20 cellular contexts compared by ENCODE assay signal in the genomic region with DNA sequence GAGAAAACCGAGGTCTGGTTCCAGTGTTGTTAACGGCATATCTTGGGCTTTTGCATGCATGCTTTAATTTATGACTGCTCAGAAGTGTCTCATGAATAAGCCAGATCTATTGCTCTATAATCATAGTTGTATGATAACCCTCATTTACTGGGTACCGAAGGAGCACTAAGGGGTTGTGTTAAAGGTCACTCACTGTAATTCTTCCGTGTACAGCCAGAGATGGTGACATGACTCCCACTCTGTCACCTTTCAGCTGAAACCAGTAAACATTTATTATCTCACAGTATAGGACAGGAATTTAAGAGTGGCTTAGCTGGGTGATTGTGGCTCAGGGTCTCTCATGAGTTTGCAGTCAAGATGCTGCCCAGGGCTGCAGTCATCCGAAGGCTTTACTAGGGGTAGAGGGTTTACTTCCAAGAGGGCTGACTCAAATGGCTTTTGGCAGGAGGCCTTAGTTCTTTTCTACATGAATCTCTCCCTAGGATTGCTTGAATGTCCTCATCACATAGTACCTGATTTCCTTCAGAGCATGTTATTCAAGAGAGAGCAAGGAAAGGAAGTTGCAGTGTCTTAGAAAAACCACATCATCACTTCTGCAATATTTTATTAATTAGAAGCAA.
"Had no signal": no experiment of that assay in that cellular context is flagged by ENCODE, and none has a peak within 500 bp of the region (broad histone marks: within the 10 kb centered on the region; RNA-seq: fewer than 3 reads in every experiment).

No MANE protein-coding gene starts in this region.

- H3K27ac Mint-ChIP-seq: activated CD4-positive, alpha-beta T cell treated with anti-CD3 and anti-CD28 coated beads for 36 hours; activated CD8-positive, alpha-beta T cell treated with anti-CD3 and anti-CD28 coated beads, Interleukin-2, amount 10 ng/mL, durations not matched to agents 7 days and 5 days; activated naive CD8-positive, alpha-beta T cell; activated T-cell treated with anti-CD3 and anti-CD28 coated beads, Interleukin-2, amount 50 U/mL, for 72 hours; dendritic cell treated with granulocyte-macrophage colony-stimulating factor and Interleukin-4, amounts not matched to agents 40 ng/mL and 50 ng/mL, for 4 days; naive thymus-derived CD8-positive, alpha-beta T cell; stimulated activated memory B cell treated with anti-CD40 and anti-IgM and Interleukin-4, amounts not matched to agents 10 μg/mL and 1 μg/mL and 100 μg/mL, for 72 hours had no signal

- H3K9me3 Mint-ChIP-seq: dendritic cell treated with granulocyte-macrophage colony-stimulating factor and Interleukin-4, amounts not matched to agents 40 ng/mL and 50 ng/mL, for 4 days; stimulated activated memory B cell treated with anti-CD40 and anti-IgM and Interleukin-4, amounts not matched to agents 10 μg/mL and 1 μg/mL and 100 μg/mL, for 72 hours had no signal

- H3K4me3 ChIP-seq: left ventricle myocardium inferior, tibial artery, vagina had no signal

- H3K36me3 Mint-ChIP-seq: stimulated activated memory B cell treated with anti-CD40 and anti-IgM and Interleukin-4, amounts not matched to agents 10 μg/mL and 1 μg/mL and 100 μg/mL, for 72 hours had no signal

- H3K4me1 ChIP-seq: left ventricle myocardium inferior, tibial artery, vagina had no signal

- H3K36me3 ChIP-seq: left ventricle myocardium inferior, neutrophil, tibial artery, vagina had no signal

- H3K27ac ChIP-seq: left ventricle myocardium inferior, neutrophil, tibial artery, vagina, VCaP had no signal

- ATAC-seq: activated CD4-positive, alpha-beta T cell treated with anti-CD3 and anti-CD28 coated beads for 36 hours; activated CD8-positive, alpha-beta T cell treated with anti-CD3 and anti-CD28 coated beads, Interleukin-2, amount 10 ng/mL, durations not matched to agents 7 days and 5 days; activated T-cell treated with anti-CD3 and anti-CD28 coated beads, Interleukin-2, amount 50 U/mL, for 72 hours; naive thymus-derived CD8-positive, alpha-beta T cell; stimulated activated memory B cell treated with anti-CD40 and anti-IgM and Interleukin-4, amounts not matched to agents 10 μg/mL and 1 μg/mL and 100 μg/mL, for 72 hours had no signal

- H3K9me3 ChIP-seq: neutrophil, tibial artery, vagina had no signal

- H3K27me3 ChIP-seq: neutrophil, tibial artery, vagina had no signal

- H3K4me1 Mint-ChIP-seq: stimulated activated memory B cell treated with anti-CD40 and anti-IgM and Interleukin-4, amounts not matched to agents 10 μg/mL and 1 μg/mL and 100 μg/mL, for 72 hours had no signal

- FAIRE-seq: bronchial epithelial cell had no signal

- H3K27me3 Mint-ChIP-seq: activated CD4-positive, alpha-beta T cell treated with anti-CD3 and anti-CD28 coated beads for 36 hours; activated naive CD8-positive, alpha-beta T cell had no signal

- DNase-seq: activated CD4-positive, alpha-beta T cell treated with anti-CD3 and anti-CD28 coated beads for 36 hours; activated CD8-positive, alpha-beta memory T cell treated with anti-CD3 and anti-CD28 coated beads, Interleukin-2, amount 50 U/mL, for 4 hours; activated CD8-positive, alpha-beta T cell treated with anti-CD3 and anti-CD28 coated beads, Interleukin-2, amount 10 ng/mL, durations not matched to agents 7 days and 5 days; activated gamma-delta T cell; activated T-cell treated with anti-CD3 and anti-CD28 coated beads, Interleukin-2, amount 50 U/mL, for 72 hours; anterior cingulate cortex; effector memory CD4-positive, alpha-beta T cell; islet precursor cell; left ventricle myocardium inferior; naive thymus-derived CD8-positive, alpha-beta T cell; T-helper 1 cell; T1000; tibial artery had no signal

- H3K4me3 Mint-ChIP-seq: activated CD4-positive, alpha-beta T cell treated with anti-CD3 and anti-CD28 coated beads for 36 hours; activated CD8-positive, alpha-beta T cell treated with anti-CD3 and anti-CD28 coated beads, Interleukin-2, amount 10 ng/mL, durations not matched to agents 7 days and 5 days; activated naive CD8-positive, alpha-beta T cell; activated T-cell treated with anti-CD3 and anti-CD28 coated beads, Interleukin-2, amount 50 U/mL, for 72 hours; dendritic cell treated with granulocyte-macrophage colony-stimulating factor and Interleukin-4, amounts not matched to agents 40 ng/mL and 50 ng/mL, for 4 days; naive thymus-derived CD8-positive, alpha-beta T cell; stimulated activated memory B cell treated with anti-CD40 and anti-IgM and Interleukin-4, amounts not matched to agents 10 μg/mL and 1 μg/mL and 100 μg/mL, for 72 hours had no signal
